Comparison of ENCODE assay signal across 16 cellular contexts in the genomic region with DNA sequence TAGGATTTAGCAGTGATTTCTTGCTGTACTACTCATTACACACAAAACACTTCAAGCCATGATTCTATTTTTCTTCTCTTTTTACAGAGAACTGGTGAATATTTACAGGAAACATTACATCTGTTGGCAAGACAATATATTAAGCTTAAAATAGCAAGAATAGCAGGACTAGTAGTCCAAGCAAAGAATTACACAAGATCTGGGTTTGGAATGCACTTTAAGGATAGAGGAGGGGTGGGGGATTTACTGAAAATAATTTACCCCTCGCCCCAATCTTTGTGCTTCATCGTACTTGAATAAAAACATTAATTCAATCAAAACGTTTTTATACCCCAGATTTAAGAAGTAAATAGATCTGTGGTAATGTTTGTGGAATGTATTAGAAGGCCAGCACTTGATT. TPM values are rescaled to one million over a fixed set of nuclear protein-coding genes. Genes with fewer than 3 reads are reported as not detected.
A peak's percentile ranks its signal among the peaks of the same experiment; 100 is the strongest.
DNase-seq lines count a peak whose midpoint lies in the region; ATAC-seq and TF ChIP-seq lines count a peak whose summit lies in the region.
"Had no signal": no experiment of that assay in that cellular context is flagged by ENCODE, and none has a peak within 500 bp of the region (broad histone marks: within the 10 kb centered on the region; RNA-seq: fewer than 3 reads in every experiment).

No MANE protein-coding gene starts in this region.

- peak; percentile 84 for DNase-seq in amniotic epithelial cell (ENCODE audit: low read depth)
- DNase-seq in fibroblast of lung (ENCODE audit: low read depth in 2 of 2) = peak; percentile 62 to 74
- peak; percentile 23 for DNase-seq in myocyte (ENCODE audit: low read depth)
- DNase-seq in upper lobe of left lung = no peak
- DNase-seq in superior temporal gyrus (ENCODE audit: extremely low spot score) = no peak
- no peak for DNase-seq in NCI-H1105 treated with DMSO at 0.1 percent for 48 hours (lab: John Stamatoyannopoulos, UW)
- no peak for DNase-seq in HEK293T (ENCODE audit: extremely low spot score)
- DNase-seq: activated CD8-positive, alpha-beta memory T cell treated with anti-CD3 and anti-CD28 coated beads, Interleukin-2, amount 50 U/mL, for 48 hours; activated naive CD4-positive, alpha-beta T cell treated with Interleukin-2 at 50 U/mL for 16 hours; DND-41; NCI-H2081 treated with DMSO at 0.1 percent for 48 hours; SHP77; T-helper 2 cell had no signal

- TF ChIP-seq EP300 in upper lobe of left lung (IDR thresholded peaks at IDR 0.05) = peak in 1 of 4 donors; percentile 46

- no peaks in the 10 kb centered on the region for H3K36me3 ChIP-seq in fibroblast of lung (ENCODE audit: control insufficient read depth, insufficient read depth, low read length)
- no peaks in the 10 kb centered on the region for H3K36me3 ChIP-seq in upper lobe of left lung

- H3K9me3 ChIP-seq in fibroblast of lung (ENCODE audit: control insufficient read depth, insufficient read depth, low read depth, low read length) (no peaks in the 10 kb centered on the region), upper lobe of left lung (no peaks in the 10 kb centered on the region)

- ATAC-seq in upper lobe of left lung (ENCODE audit: low FRiP score in 2 of 2) (peak; percentile 37 to 65), GM21825 (IDR thresholded peaks at IDR 0.05; ENCODE audit: unreplicated experiment) (no peak)
- ATAC-seq: natural killer cell treated with Interleukin-12 subunit alpha and Interleukin-12 subunit beta and Interleukin-15 and Interleukin-18, amount 100 ng/mL, for 72 hours; stimulated activated effector memory CD8-positive, alpha-beta T cell treated with anti-CD3 and anti-CD28 coated beads, Interleukin-12 subunit alpha, Interleukin-12 subunit beta, amount 100 ng/mL, for 72 hours had no signal

- H3K9ac ChIP-seq in fibroblast of lung (ENCODE audit: insufficient read depth, low read length) = no peak overlapping the region

- 32 to 34% methylated on average over 3 of the region's 3 CpGs for WGBS in upper lobe of left lung, 2 donors

- no peak for TF ChIP-seq POLR2A in upper lobe of left lung (IDR thresholded peaks at IDR 0.05)

- H4K20me1 ChIP-seq in fibroblast of lung (ENCODE audit: control insufficient read depth, extremely low read depth, insufficient read depth, low read length) = no peaks in the 10 kb centered on the region

- POLR2A ChIA-PET in HEK293T (lab: Yijun Ruan, JAX) = no interaction called here

- peak overlapping the region; percentile 53 for H3K27ac ChIP-seq in fibroblast of lung (ENCODE audit: insufficient read depth, low read length)
- no peak overlapping the region for H3K27ac ChIP-seq in upper lobe of left lung

- H3K4me3 ChIP-seq in fibroblast of lung (replicated peaks in 1 of 4; ENCODE audit: control extremely low read depth in 1 of 4, insufficient read depth in 1 of 4, low read depth in 3 of 4, low read length in 4 of 4) = no peak overlapping the region
- no peak overlapping the region for H3K4me3 ChIP-seq in upper lobe of left lung

- no peaks in the 10 kb centered on the region for H3K27me3 ChIP-seq in fibroblast of lung (ENCODE audit: control insufficient read depth, insufficient read depth, low read length)
- no peaks in the 10 kb centered on the region for H3K27me3 ChIP-seq in upper lobe of left lung

- TF ChIP-seq CTCF in fibroblast of lung (conservative IDR thresholded peaks at IDR 0.05 in 1 of 2, IDR thresholded peaks at IDR 0.05 in 1 of 2; ENCODE audit: low read depth in 1 of 2, low read length in 2 of 2) (no peak), upper lobe of left lung (IDR thresholded peaks at IDR 0.05) (no peak)

- H3K4me2 ChIP-seq in fibroblast of lung (ENCODE audit: extremely low read depth, insufficient read depth, low read length) = peak overlapping the region; percentile 54

- H3K4me1 ChIP-seq in fibroblast of lung (ENCODE audit: control insufficient read depth, extremely low read depth, insufficient read depth, low read length) (peaks cover 16% of the 10 kb centered on the region), upper lobe of left lung (peaks cover 0 to 4% (median 0%) of the 10 kb centered on the region in 4 donors)

- no peak overlapping the region for H2AFZ ChIP-seq in fibroblast of lung (ENCODE audit: low read length)

- CTCF ChIA-PET in HEK293T (lab: Yijun Ruan, JAX) = no interaction called here

- no peaks in the 10 kb centered on the region for H3K79me2 ChIP-seq in fibroblast of lung (ENCODE audit: control insufficient read depth, insufficient read depth, low read length)

TF ChIP-seq in HEK293T, 16 proteins besides CTCF, POLR2A, EP300 and RAD21:
- TF ChIP-seq LEF1 (IDR thresholded peaks at IDR 0.05; ENCODE audit: borderline replicate concordance) = no peak
- no peak for TF ChIP-seq SUZ12 (IDR thresholded peaks at IDR 0.05)
- no peak for TF ChIP-seq SP1 (IDR thresholded peaks at IDR 0.05)
- no peak for TF ChIP-seq BHLHE40 (IDR thresholded peaks at IDR 0.05; ENCODE audit: borderline replicate concordance)
- TF ChIP-seq TARDBP (IDR thresholded peaks at IDR 0.05) = no peak

RNA-seq across cellular contexts. Expression of gene SVEP1, which starts 24.0 kb away (rescaled TPM):
- 76.3 and 96.9 TPM in 2 replicates for total RNA-seq in fibroblast of lung
- 24.4 and 46.3 TPM in 2 replicates for polyA plus RNA-seq in fibroblast of lung
- polyA plus RNA-seq in fibroblast of lung (2012) = 20.7 and 55.9 TPM in 2 replicates
- polyA minus RNA-seq in fibroblast of lung (ENCODE audit: low replicate concordance) = 46.8 and 96.8 TPM in 2 replicates
- total RNA-seq in myocyte = 3.6 and 5.0 TPM in 2 replicates
- polyA plus RNA-seq in myocyte (2012) = 1.9 TPM
- total RNA-seq in upper lobe of left lung = 10 to 100 TPM; 25.4 to 54.5 (median 33.0) TPM
- total RNA-seq: natural killer cell treated with Interleukin-12 subunit alpha and Interleukin-12 subunit beta and Interleukin-15 and Interleukin-18, amount 100 ng/mL, for 72 hours had no signal

Comparison
In these comparisons a context has a peak if more than half of its experiments do, and no peak if none do; other contexts are left out.
1. DNase-seq: peak in amniotic epithelial cell (single experiment), fibroblast of lung (2 of 2) and myocyte (single experiment); none in upper lobe of left lung (0 of 2), superior temporal gyrus (single experiment), NCI-H1105 treated with DMSO at 0.1 percent for 48 hours (single experiment) and HEK293T (single experiment).